In genomic region chr16:14087590-14088154, GRCh38 we compare ENCODE assay signal across 2 cellular contexts.
TF ChIP-seq lines count a peak whose summit lies in the region.

No MANE protein-coding gene starts in this region.

TF ChIP-seq in HepG2, 621 proteins besides CTCF, POLR2A, EP300 and RAD21 (continues in another document):
- no peak for TF ChIP-seq ZNF296 (CRISPR knock-in tag; conservative IDR thresholded peaks at IDR 0.05)
- no peak for TF ChIP-seq KLF13 (CRISPR knock-in tag; IDR thresholded peaks at IDR 0.05)
- TF ChIP-seq SNAPC5 (CRISPR knock-in tag; IDR thresholded peaks at IDR 0.05; ENCODE audit: borderline replicate concordance), result 0 out of 2 replicates have a peak, but pooled peaks have one; percentile 67
- no peak for TF ChIP-seq CHCHD3 (CRISPR knock-in tag; IDR thresholded peaks at IDR 0.05)
- TF ChIP-seq ZNF605 (CRISPR knock-in tag; IDR thresholded peaks at IDR 0.05), result no peak
- 0 out of 2 replicates have a peak, but pooled peaks have one; percentile 55 for TF ChIP-seq TP53 (CRISPR knock-in tag; conservative IDR thresholded peaks at IDR 0.05)
- no peak for TF ChIP-seq PHF21A (CRISPR knock-in tag; IDR thresholded peaks at IDR 0.05)
- no peak for TF ChIP-seq SRY (CRISPR knock-in tag; IDR thresholded peaks at IDR 0.05)
- TF ChIP-seq NCOA5 (CRISPR knock-in tag; IDR thresholded peaks at IDR 0.05), result 0 out of 2 replicates have a peak, but pooled peaks have one; percentile 43
- TF ChIP-seq, protein P1, sequence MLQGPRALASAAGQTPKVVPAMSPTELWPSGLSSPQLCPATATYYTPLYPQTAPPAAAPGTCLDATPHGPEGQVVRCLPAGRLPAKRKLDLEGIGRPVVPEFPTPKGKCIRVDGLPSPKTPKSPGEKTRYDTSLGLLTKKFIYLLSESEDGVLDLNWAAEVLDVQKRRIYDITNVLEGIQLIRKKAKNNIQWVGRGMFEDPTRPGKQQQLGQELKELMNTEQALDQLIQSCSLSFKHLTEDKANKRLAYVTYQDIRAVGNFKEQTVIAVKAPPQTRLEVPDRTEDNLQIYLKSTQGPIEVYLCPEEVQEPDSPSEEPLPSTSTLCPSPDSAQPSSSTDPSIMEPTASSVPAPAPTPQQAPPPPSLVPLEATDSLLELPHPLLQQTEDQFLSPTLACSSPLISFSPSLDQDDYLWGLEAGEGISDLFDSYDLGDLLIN (CRISPR knock-in tag; IDR thresholded peaks at IDR 0.05; ENCODE audit: borderline replicate concordance), result no peak
- TF ChIP-seq ZFYVE20 (CRISPR knock-in tag; IDR thresholded peaks at IDR 0.05; ENCODE audit: borderline replicate concordance, low read depth), result no peak
- TF ChIP-seq TOPORS (CRISPR knock-in tag; IDR thresholded peaks at IDR 0.05), result 0 out of 2 replicates have a peak, but pooled peaks have one; percentile 12
- TF ChIP-seq ZSCAN21 (CRISPR knock-in tag; IDR thresholded peaks at IDR 0.05; ENCODE audit: borderline replicate concordance), result no peak
- TF ChIP-seq GATAD1 (CRISPR knock-in tag; IDR thresholded peaks at IDR 0.05), result no peak
- no peak for TF ChIP-seq ZNF44 (CRISPR knock-in tag; IDR thresholded peaks at IDR 0.05)
- no peak for TF ChIP-seq HNF1B (CRISPR knock-in tag; IDR thresholded peaks at IDR 0.05)
- 0 out of 2 replicates have a peak, but pooled peaks have one; percentile 36 for TF ChIP-seq ARID2 (CRISPR knock-in tag; IDR thresholded peaks at IDR 0.05; ENCODE audit: borderline replicate concordance)
- no peak for TF ChIP-seq ZC3H13 (CRISPR knock-in tag; IDR thresholded peaks at IDR 0.05)
- TF ChIP-seq TFE3 (CRISPR knock-in tag; IDR thresholded peaks at IDR 0.05), result no peak
- no peak for TF ChIP-seq ZSCAN12 (CRISPR knock-in tag; IDR thresholded peaks at IDR 0.05)
- TF ChIP-seq THRA (CRISPR knock-in tag; IDR thresholded peaks at IDR 0.05; ENCODE audit: borderline replicate concordance), result no peak
- TF ChIP-seq, protein P2, sequence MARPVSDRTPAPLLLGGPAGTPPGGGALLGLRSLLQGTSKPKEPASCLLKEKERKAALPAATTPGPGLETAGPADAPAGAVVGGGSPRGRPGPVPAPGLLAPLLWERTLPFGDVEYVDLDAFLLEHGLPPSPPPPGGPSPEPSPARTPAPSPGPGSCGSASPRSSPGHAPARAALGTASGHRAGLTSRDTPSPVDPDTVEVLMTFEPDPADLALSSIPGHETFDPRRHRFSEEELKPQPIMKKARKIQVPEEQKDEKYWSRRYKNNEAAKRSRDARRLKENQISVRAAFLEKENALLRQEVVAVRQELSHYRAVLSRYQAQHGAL (CRISPR knock-in tag; IDR thresholded peaks at IDR 0.05; ENCODE audit: not compliant biosample characterization), result peak; percentile 19
- TF ChIP-seq IRF9 (CRISPR knock-in tag; IDR thresholded peaks at IDR 0.05; ENCODE audit: borderline replicate concordance), result no peak
- TF ChIP-seq ISX (CRISPR knock-in tag; conservative IDR thresholded peaks at IDR 0.05), result 0 out of 2 replicates have a peak, but pooled peaks have one; percentile 49

TF ChIP-seq in GM23338, 12 proteins besides CTCF, POLR2A, EP300 and RAD21:
- TF ChIP-seq NANOG (IDR thresholded peaks at IDR 0.05; ENCODE audit: borderline replicate concordance) (no peak), POLR2AphosphoS5 (IDR thresholded peaks at IDR 0.05; ENCODE audit: low read depth) (no peak), ZNF331 (CRISPR knock-in tag; IDR thresholded peaks at IDR 0.05; ENCODE audit: low read depth) (no peak), EZH2 (IDR thresholded peaks at IDR 0.05; ENCODE audit: low read depth, unreplicated experiment) (no peak), JUNB (IDR thresholded peaks at IDR 0.05; ENCODE audit: unreplicated experiment) (no peak), STAT1 (IDR thresholded peaks at IDR 0.05; ENCODE audit: unreplicated experiment) (no peak), REST (IDR thresholded peaks at IDR 0.05; ENCODE audit: unreplicated experiment) (no peak), ETS1 (IDR thresholded peaks at IDR 0.05) (no peak), ZNF114 (CRISPR knock-in tag; IDR thresholded peaks at IDR 0.05) (no peak), EZH2phosphoT487 (IDR thresholded peaks at IDR 0.05; ENCODE audit: unreplicated experiment) (no peak)
- TF ChIP-seq, protein P3, sequence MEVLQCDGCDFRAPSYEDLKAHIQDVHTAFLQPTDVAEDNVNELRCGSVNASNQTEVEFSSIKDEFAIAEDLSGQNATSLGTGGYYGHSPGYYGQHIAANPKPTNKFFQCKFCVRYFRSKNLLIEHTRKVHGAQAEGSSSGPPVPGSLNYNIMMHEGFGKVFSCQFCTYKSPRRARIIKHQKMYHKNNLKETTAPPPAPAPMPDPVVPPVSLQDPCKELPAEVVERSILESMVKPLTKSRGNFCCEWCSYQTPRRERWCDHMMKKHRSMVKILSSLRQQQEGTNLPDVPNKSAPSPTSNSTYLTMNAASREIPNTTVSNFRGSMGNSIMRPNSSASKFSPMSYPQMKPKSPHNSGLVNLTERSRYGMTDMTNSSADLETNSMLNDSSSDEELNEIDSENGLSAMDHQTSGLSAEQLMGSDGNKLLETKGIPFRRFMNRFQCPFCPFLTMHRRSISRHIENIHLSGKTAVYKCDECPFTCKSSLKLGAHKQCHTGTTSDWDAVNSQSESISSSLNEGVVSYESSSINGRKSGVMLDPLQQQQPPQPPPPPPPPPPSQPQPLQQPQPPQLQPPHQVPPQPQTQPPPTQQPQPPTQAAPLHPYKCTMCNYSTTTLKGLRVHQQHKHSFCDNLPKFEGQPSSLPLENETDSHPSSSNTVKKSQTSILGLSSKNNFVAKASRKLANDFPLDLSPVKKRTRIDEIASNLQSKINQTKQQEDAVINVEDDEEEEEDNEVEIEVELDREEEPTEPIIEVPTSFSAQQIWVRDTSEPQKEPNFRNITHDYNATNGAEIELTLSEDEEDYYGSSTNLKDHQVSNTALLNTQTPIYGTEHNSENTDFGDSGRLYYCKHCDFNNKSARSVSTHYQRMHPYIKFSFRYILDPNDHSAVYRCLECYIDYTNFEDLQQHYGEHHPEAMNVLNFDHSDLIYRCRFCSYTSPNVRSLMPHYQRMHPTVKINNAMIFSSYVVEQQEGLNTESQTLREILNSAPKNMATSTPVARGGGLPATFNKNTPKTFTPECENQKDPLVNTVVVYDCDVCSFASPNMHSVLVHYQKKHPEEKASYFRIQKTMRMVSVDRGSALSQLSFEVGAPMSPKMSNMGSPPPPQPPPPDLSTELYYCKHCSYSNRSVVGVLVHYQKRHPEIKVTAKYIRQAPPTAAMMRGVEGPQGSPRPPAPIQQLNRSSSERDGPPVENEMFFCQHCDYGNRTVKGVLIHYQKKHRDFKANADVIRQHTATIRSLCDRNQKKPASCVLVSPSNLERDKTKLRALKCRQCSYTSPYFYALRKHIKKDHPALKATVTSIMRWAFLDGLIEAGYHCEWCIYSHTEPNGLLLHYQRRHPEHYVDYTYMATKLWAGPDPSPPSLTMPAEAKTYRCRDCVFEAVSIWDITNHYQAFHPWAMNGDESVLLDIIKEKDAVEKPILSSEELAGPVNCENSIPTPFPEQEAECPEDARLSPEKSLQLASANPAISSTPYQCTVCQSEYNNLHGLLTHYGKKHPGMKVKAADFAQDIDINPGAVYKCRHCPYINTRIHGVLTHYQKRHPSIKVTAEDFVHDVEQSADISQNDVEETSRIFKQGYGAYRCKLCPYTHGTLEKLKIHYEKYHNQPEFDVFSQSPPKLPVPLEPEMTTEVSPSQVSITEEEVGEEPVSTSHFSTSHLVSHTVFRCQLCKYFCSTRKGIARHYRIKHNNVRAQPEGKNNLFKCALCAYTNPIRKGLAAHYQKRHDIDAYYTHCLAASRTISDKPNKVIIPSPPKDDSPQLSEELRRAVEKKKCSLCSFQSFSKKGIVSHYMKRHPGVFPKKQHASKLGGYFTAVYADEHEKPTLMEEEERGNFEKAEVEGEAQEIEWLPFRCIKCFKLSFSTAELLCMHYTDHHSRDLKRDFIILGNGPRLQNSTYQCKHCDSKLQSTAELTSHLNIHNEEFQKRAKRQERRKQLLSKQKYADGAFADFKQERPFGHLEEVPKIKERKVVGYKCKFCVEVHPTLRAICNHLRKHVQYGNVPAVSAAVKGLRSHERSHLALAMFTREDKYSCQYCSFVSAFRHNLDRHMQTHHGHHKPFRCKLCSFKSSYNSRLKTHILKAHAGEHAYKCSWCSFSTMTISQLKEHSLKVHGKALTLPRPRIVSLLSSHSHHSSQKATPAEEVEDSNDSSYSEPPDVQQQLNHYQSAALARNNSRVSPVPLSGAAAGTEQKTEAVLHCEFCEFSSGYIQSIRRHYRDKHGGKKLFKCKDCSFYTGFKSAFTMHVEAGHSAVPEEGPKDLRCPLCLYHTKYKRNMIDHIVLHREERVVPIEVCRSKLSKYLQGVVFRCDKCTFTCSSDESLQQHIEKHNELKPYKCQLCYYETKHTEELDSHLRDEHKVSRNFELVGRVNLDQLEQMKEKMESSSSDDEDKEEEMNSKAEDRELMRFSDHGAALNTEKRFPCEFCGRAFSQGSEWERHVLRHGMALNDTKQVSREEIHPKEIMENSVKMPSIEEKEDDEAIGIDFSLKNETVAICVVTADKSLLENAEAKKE (CRISPR knock-in tag; IDR thresholded peaks at IDR 0.05), result no peak
